ENCODE assay signal across 8 cellular contexts in the genomic region with DNA sequence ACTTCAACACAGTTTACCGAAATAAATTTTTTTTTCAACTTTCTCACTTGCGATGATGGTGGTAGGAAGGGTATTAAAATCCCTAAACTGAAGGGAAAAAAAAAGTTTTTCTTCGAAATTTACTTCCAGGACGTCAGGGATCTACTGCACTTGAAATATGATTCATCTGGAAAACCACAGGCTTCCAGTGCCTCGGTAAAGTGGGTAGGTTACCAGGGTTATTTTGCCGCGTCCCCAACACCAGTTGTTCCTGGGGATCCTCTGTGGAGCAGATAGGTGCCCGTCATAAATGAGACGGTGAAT. TPM values are rescaled to one million over a fixed set of nuclear protein-coding genes. Genes with fewer than 3 reads are reported as not detected.
DNase-seq lines count a peak whose midpoint lies in the region; ATAC-seq and TF ChIP-seq lines count a peak whose summit lies in the region.

No MANE protein-coding gene starts in this region.

- H3K36me3 ChIP-seq in Panc1 (ENCODE audit: control insufficient read depth, insufficient read depth, low read length), result peaks cover 4% of the 10 kb centered on the region; the same call in 1 of the 2 replicates

- DNase-seq in ELR (ENCODE audit: low read depth), result peak; percentile 71
- DNase-seq in Panc1 (ENCODE audit: low read depth, low spot score), result no peak
- no peak for DNase-seq in epithelial cell of prostate (ENCODE audit: low read depth, low spot score)
- DNase-seq in omental fat pad (ENCODE audit: low spot score), result no peak
- DNase-seq in hypothalamus (lab: John Stamatoyannopoulos, UW), result no peak
- DNase-seq in NCI-H2196 treated with DMSO at 0.1 percent for 48 hours (lab: John Stamatoyannopoulos, UW; ENCODE audit: unreplicated experiment), result no peak

- CTCF ChIA-PET in Panc1 (lab: Charles Lee), result no interaction called here

- POLR2A ChIA-PET in Panc1 (lab: Charles Lee), result interaction anchor here (0.5 to 0.6 kb wide), 2 partner anchors 54 to 219 kb away, joined by 3 to 8 read pairs; no protein-coding TSS in a partner anchor

- no peak for TF ChIP-seq CTCF in Panc1 (IDR thresholded peaks at IDR 0.05)
- TF ChIP-seq CTCF in omental fat pad (IDR thresholded peaks at IDR 0.05), result no peak

- H3K9me3 ChIP-seq in Panc1 (ENCODE audit: control insufficient read depth, insufficient read depth, low read depth, low read length), result no peaks in the 10 kb centered on the region

- no TSS peak for BruUV-seq in Panc1 (replicated peaks; lab: Mats Ljungman, UMichigan)

- H3K4me3 ChIP-seq in Panc1 (ENCODE audit: low read depth in 2 of 2, low read length in 2 of 2), result peak overlapping the region; percentile 78 to 98

- ATAC-seq in Panc1 (no peak), omental fat pad (ENCODE audit: low FRiP score) (peak; percentile 2), HG03565 (IDR thresholded peaks at IDR 0.05; ENCODE audit: unreplicated experiment) (no peak), HG03045 (IDR thresholded peaks at IDR 0.05; ENCODE audit: unreplicated experiment) (no peak)

- intact Hi-C loops in Panc1 (cut with micrococcal nuclease; ENCODE audit: unreplicated experiment), result no loop called here

- H3K27me3 ChIP-seq in Panc1 (ENCODE audit: control insufficient read depth, insufficient read depth, low read length), result no peaks in the 10 kb centered on the region

- in situ Hi-C loops in Panc1 (cut with HindIII; ENCODE audit: low pct_unique_long_range_greater_than_20kb, low sequenced_read_pairs), result no loop called here

- H3K4me1 ChIP-seq in Panc1 (ENCODE audit: control insufficient read depth, insufficient read depth, low read length), result peaks cover 9% of the 10 kb centered on the region; the same call in 1 of the 2 replicates

- H3K27ac ChIP-seq in Panc1 (ENCODE audit: low read length) (peak overlapping the region; percentile 91), epithelial cell of prostate (peak overlapping the region; percentile 87)

RNA-seq across cellular contexts. Expression of gene RABIF, which starts 0.8 kb away (rescaled TPM):
- total RNA-seq in Panc1 (2021; ENCODE audit: unreplicated experiment) (15.3 TPM), omental fat pad (1 to 10 TPM; 4.6 to 7.4 (median 5.3) TPM)
- polyA plus RNA-seq in Panc1 (2012; ENCODE audit: insufficient read length), result 16.2 TPM

RNA-seq across cellular contexts. Expression of gene KLHL12, which starts 38.9 kb away (rescaled TPM):
- total RNA-seq in Panc1 (2021; ENCODE audit: unreplicated experiment) (37.8 TPM), omental fat pad (10 to 100 TPM; 12.4 to 25.2 (median 20.8) TPM)
- polyA plus RNA-seq in Panc1 (2012; ENCODE audit: insufficient read length), result 22.1 TPM
